In genomic region chr16:71794018-71794417, GRCh38 we compare ENCODE assay signal across 1 cellular context.
TF ChIP-seq lines count a peak whose summit lies in the region.

No MANE protein-coding gene starts in this region.

TF ChIP-seq in GM23338, 12 proteins besides CTCF, POLR2A, EP300 and RAD21 (continued from another document):
- TF ChIP-seq, protein P1, sequence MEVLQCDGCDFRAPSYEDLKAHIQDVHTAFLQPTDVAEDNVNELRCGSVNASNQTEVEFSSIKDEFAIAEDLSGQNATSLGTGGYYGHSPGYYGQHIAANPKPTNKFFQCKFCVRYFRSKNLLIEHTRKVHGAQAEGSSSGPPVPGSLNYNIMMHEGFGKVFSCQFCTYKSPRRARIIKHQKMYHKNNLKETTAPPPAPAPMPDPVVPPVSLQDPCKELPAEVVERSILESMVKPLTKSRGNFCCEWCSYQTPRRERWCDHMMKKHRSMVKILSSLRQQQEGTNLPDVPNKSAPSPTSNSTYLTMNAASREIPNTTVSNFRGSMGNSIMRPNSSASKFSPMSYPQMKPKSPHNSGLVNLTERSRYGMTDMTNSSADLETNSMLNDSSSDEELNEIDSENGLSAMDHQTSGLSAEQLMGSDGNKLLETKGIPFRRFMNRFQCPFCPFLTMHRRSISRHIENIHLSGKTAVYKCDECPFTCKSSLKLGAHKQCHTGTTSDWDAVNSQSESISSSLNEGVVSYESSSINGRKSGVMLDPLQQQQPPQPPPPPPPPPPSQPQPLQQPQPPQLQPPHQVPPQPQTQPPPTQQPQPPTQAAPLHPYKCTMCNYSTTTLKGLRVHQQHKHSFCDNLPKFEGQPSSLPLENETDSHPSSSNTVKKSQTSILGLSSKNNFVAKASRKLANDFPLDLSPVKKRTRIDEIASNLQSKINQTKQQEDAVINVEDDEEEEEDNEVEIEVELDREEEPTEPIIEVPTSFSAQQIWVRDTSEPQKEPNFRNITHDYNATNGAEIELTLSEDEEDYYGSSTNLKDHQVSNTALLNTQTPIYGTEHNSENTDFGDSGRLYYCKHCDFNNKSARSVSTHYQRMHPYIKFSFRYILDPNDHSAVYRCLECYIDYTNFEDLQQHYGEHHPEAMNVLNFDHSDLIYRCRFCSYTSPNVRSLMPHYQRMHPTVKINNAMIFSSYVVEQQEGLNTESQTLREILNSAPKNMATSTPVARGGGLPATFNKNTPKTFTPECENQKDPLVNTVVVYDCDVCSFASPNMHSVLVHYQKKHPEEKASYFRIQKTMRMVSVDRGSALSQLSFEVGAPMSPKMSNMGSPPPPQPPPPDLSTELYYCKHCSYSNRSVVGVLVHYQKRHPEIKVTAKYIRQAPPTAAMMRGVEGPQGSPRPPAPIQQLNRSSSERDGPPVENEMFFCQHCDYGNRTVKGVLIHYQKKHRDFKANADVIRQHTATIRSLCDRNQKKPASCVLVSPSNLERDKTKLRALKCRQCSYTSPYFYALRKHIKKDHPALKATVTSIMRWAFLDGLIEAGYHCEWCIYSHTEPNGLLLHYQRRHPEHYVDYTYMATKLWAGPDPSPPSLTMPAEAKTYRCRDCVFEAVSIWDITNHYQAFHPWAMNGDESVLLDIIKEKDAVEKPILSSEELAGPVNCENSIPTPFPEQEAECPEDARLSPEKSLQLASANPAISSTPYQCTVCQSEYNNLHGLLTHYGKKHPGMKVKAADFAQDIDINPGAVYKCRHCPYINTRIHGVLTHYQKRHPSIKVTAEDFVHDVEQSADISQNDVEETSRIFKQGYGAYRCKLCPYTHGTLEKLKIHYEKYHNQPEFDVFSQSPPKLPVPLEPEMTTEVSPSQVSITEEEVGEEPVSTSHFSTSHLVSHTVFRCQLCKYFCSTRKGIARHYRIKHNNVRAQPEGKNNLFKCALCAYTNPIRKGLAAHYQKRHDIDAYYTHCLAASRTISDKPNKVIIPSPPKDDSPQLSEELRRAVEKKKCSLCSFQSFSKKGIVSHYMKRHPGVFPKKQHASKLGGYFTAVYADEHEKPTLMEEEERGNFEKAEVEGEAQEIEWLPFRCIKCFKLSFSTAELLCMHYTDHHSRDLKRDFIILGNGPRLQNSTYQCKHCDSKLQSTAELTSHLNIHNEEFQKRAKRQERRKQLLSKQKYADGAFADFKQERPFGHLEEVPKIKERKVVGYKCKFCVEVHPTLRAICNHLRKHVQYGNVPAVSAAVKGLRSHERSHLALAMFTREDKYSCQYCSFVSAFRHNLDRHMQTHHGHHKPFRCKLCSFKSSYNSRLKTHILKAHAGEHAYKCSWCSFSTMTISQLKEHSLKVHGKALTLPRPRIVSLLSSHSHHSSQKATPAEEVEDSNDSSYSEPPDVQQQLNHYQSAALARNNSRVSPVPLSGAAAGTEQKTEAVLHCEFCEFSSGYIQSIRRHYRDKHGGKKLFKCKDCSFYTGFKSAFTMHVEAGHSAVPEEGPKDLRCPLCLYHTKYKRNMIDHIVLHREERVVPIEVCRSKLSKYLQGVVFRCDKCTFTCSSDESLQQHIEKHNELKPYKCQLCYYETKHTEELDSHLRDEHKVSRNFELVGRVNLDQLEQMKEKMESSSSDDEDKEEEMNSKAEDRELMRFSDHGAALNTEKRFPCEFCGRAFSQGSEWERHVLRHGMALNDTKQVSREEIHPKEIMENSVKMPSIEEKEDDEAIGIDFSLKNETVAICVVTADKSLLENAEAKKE (CRISPR knock-in tag; IDR thresholded peaks at IDR 0.05): no peak
TF ChIP-seq in GM23338: peak in this region for 0.
